ENCODE assay signal across 1 cellular context in the genomic region with DNA sequence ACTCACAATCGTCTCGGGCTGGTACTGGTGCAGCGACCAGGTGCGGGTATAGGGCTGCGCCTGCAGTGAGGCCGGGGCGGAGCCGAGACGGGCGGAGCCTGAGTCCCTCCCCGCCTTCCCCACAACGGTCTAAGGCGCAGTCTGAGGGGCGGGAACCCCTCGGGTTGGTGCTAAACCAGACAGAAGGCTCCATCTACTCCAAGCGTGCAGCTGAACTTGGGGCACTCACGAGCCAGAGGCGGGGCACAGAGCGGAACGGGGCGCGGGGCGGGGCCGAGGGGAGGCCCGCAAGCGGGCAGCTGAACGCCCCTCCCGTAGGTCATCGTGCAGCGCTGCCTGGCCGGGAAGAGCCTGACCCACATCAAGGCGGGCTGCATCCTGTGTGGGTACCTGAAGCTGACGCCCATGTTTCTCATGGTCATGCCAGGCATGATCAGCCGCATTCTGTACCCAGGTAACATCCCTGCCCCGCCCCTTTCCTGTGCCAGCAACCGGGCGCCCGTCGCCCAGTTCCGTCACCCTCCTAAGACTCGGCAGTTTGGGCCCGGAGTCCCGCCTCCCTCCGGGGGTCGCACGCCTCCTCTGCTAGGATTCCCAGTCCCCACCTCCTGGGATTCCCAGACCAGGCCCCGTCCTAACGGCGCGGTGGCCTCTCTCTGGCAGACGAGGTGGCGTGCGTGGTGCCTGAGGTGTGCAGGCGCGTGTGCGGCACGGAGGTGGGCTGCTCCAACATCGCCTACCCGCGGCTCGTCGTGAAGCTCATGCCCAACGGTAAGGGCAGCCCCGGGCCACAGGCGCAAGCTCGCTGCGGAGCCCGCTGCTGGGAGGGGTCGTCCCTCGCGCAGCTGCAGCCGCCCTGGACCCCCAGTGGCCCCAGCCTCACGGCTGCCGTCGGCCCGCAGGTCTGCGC.
TF ChIP-seq lines count a peak whose summit lies in the region.

No MANE protein-coding gene starts in this region.

TF ChIP-seq in WTC11, 78 proteins besides CTCF, POLR2A, EP300 and RAD21 (continued from another document and continues in another):
- TF ChIP-seq, protein P1, sequence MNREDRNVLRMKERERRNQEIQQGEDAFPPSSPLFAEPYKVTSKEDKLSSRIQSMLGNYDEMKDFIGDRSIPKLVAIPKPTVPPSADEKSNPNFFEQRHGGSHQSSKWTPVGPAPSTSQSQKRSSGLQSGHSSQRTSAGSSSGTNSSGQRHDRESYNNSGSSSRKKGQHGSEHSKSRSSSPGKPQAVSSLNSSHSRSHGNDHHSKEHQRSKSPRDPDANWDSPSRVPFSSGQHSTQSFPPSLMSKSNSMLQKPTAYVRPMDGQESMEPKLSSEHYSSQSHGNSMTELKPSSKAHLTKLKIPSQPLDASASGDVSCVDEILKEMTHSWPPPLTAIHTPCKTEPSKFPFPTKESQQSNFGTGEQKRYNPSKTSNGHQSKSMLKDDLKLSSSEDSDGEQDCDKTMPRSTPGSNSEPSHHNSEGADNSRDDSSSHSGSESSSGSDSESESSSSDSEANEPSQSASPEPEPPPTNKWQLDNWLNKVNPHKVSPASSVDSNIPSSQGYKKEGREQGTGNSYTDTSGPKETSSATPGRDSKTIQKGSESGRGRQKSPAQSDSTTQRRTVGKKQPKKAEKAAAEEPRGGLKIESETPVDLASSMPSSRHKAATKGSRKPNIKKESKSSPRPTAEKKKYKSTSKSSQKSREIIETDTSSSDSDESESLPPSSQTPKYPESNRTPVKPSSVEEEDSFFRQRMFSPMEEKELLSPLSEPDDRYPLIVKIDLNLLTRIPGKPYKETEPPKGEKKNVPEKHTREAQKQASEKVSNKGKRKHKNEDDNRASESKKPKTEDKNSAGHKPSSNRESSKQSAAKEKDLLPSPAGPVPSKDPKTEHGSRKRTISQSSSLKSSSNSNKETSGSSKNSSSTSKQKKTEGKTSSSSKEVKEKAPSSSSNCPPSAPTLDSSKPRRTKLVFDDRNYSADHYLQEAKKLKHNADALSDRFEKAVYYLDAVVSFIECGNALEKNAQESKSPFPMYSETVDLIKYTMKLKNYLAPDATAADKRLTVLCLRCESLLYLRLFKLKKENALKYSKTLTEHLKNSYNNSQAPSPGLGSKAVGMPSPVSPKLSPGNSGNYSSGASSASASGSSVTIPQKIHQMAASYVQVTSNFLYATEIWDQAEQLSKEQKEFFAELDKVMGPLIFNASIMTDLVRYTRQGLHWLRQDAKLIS (CRISPR knock-in tag; IDR thresholded peaks at IDR 0.05; ENCODE audit: borderline replicate concordance): no peak
- TF ChIP-seq ZNF423 (CRISPR knock-in tag; IDR thresholded peaks at IDR 0.05): no peak
- TF ChIP-seq NR1H2 (CRISPR knock-in tag; IDR thresholded peaks at IDR 0.05): peak; percentile 66; the same call in 1 of the 2 replicates
- TF ChIP-seq SMAD3 (CRISPR knock-in tag; IDR thresholded peaks at IDR 0.05; ENCODE audit: borderline replicate concordance): peak; percentile 87
- TF ChIP-seq, protein P2, sequence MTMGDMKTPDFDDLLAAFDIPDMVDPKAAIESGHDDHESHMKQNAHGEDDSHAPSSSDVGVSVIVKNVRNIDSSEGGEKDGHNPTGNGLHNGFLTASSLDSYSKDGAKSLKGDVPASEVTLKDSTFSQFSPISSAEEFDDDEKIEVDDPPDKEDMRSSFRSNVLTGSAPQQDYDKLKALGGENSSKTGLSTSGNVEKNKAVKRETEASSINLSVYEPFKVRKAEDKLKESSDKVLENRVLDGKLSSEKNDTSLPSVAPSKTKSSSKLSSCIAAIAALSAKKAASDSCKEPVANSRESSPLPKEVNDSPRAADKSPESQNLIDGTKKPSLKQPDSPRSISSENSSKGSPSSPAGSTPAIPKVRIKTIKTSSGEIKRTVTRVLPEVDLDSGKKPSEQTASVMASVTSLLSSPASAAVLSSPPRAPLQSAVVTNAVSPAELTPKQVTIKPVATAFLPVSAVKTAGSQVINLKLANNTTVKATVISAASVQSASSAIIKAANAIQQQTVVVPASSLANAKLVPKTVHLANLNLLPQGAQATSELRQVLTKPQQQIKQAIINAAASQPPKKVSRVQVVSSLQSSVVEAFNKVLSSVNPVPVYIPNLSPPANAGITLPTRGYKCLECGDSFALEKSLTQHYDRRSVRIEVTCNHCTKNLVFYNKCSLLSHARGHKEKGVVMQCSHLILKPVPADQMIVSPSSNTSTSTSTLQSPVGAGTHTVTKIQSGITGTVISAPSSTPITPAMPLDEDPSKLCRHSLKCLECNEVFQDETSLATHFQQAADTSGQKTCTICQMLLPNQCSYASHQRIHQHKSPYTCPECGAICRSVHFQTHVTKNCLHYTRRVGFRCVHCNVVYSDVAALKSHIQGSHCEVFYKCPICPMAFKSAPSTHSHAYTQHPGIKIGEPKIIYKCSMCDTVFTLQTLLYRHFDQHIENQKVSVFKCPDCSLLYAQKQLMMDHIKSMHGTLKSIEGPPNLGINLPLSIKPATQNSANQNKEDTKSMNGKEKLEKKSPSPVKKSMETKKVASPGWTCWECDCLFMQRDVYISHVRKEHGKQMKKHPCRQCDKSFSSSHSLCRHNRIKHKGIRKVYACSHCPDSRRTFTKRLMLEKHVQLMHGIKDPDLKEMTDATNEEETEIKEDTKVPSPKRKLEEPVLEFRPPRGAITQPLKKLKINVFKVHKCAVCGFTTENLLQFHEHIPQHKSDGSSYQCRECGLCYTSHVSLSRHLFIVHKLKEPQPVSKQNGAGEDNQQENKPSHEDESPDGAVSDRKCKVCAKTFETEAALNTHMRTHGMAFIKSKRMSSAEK (CRISPR knock-in tag; IDR thresholded peaks at IDR 0.05; ENCODE audit: borderline replicate concordance): no peak
- TF ChIP-seq, protein P3, sequence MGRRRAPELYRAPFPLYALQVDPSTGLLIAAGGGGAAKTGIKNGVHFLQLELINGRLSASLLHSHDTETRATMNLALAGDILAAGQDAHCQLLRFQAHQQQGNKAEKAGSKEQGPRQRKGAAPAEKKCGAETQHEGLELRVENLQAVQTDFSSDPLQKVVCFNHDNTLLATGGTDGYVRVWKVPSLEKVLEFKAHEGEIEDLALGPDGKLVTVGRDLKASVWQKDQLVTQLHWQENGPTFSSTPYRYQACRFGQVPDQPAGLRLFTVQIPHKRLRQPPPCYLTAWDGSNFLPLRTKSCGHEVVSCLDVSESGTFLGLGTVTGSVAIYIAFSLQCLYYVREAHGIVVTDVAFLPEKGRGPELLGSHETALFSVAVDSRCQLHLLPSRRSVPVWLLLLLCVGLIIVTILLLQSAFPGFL (CRISPR knock-in tag; IDR thresholded peaks at IDR 0.05; ENCODE audit: borderline replicate concordance): no peak
- TF ChIP-seq E2F5 (CRISPR knock-in tag; IDR thresholded peaks at IDR 0.05): no peak
- no peak for TF ChIP-seq FOXK1 (CRISPR knock-in tag; IDR thresholded peaks at IDR 0.05)
- 0 out of 2 replicates have a peak, but pooled peaks have one; percentile 49 for TF ChIP-seq SMAD4 (CRISPR knock-in tag; IDR thresholded peaks at IDR 0.05)
- no peak for TF ChIP-seq RORB (CRISPR knock-in tag; IDR thresholded peaks at IDR 0.05)
- no peak for TF ChIP-seq GTF2I (CRISPR knock-in tag; conservative IDR thresholded peaks at IDR 0.05)
- TF ChIP-seq ZNF671 (CRISPR knock-in tag; IDR thresholded peaks at IDR 0.05): no peak
- no peak for TF ChIP-seq ATF2 (CRISPR knock-in tag; IDR thresholded peaks at IDR 0.05; ENCODE audit: borderline replicate concordance, low read depth)
- no peak for TF ChIP-seq ZNF121 (CRISPR knock-in tag; IDR thresholded peaks at IDR 0.05)
- TF ChIP-seq ESRRA (CRISPR knock-in tag; IDR thresholded peaks at IDR 0.05; ENCODE audit: borderline replicate concordance): 0 out of 2 replicates have a peak, but pooled peaks have one; percentile 27
- TF ChIP-seq HMGA2 (CRISPR knock-in tag; IDR thresholded peaks at IDR 0.05): no peak
- no peak for TF ChIP-seq GRHL2 (CRISPR knock-in tag; IDR thresholded peaks at IDR 0.05; ENCODE audit: insufficient replicate concordance, severe bottlenecking)
- peak; percentile 81; the same call in 1 of the 2 replicates for TF ChIP-seq ZNF232 (CRISPR knock-in tag; IDR thresholded peaks at IDR 0.05)
- no peak for TF ChIP-seq ETV6 (CRISPR knock-in tag; IDR thresholded peaks at IDR 0.05)
- TF ChIP-seq MXD4 (CRISPR knock-in tag; IDR thresholded peaks at IDR 0.05; ENCODE audit: borderline replicate concordance): no peak
- TF ChIP-seq, protein P4, sequence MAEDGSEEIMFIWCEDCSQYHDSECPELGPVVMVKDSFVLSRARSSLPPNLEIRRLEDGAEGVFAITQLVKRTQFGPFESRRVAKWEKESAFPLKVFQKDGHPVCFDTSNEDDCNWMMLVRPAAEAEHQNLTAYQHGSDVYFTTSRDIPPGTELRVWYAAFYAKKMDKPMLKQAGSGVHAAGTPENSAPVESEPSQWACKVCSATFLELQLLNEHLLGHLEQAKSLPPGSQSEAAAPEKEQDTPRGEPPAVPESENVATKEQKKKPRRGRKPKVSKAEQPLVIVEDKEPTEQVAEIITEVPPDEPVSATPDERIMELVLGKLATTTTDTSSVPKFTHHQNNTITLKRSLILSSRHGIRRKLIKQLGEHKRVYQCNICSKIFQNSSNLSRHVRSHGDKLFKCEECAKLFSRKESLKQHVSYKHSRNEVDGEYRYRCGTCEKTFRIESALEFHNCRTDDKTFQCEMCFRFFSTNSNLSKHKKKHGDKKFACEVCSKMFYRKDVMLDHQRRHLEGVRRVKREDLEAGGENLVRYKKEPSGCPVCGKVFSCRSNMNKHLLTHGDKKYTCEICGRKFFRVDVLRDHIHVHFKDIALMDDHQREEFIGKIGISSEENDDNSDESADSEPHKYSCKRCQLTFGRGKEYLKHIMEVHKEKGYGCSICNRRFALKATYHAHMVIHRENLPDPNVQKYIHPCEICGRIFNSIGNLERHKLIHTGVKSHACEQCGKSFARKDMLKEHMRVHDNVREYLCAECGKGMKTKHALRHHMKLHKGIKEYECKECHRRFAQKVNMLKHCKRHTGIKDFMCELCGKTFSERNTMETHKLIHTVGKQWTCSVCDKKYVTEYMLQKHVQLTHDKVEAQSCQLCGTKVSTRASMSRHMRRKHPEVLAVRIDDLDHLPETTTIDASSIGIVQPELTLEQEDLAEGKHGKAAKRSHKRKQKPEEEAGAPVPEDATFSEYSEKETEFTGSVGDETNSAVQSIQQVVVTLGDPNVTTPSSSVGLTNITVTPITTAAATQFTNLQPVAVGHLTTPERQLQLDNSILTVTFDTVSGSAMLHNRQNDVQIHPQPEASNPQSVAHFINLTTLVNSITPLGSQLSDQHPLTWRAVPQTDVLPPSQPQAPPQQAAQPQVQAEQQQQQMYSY (CRISPR knock-in tag; IDR thresholded peaks at IDR 0.05): no peak
- no peak for TF ChIP-seq ERG (CRISPR knock-in tag; IDR thresholded peaks at IDR 0.05)
- TF ChIP-seq JUN (CRISPR knock-in tag; IDR thresholded peaks at IDR 0.05): peak; percentile 30; the same call in 1 of the 2 replicates
- no peak for TF ChIP-seq CBFB (CRISPR knock-in tag; IDR thresholded peaks at IDR 0.05; ENCODE audit: low read depth)
- TF ChIP-seq, protein P5, sequence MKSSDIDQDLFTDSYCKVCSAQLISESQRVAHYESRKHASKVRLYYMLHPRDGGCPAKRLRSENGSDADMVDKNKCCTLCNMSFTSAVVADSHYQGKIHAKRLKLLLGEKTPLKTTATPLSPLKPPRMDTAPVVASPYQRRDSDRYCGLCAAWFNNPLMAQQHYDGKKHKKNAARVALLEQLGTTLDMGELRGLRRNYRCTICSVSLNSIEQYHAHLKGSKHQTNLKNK (CRISPR knock-in tag; IDR thresholded peaks at IDR 0.05): no peak
- TF ChIP-seq NR2C2 (CRISPR knock-in tag; IDR thresholded peaks at IDR 0.05): no peak
- TF ChIP-seq, protein P6, sequence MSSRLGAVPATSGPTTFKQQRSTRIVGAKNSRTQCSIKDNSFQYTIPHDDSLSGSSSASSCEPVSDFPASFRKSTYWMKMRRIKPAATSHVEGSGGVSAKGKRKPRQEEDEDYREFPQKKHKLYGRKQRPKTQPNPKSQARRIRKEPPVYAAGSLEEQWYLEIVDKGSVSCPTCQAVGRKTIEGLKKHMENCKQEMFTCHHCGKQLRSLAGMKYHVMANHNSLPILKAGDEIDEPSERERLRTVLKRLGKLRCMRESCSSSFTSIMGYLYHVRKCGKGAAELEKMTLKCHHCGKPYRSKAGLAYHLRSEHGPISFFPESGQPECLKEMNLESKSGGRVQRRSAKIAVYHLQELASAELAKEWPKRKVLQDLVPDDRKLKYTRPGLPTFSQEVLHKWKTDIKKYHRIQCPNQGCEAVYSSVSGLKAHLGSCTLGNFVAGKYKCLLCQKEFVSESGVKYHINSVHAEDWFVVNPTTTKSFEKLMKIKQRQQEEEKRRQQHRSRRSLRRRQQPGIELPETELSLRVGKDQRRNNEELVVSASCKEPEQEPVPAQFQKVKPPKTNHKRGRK (CRISPR knock-in tag; IDR thresholded peaks at IDR 0.05; ENCODE audit: borderline replicate concordance): no peak
- peak; percentile 11; the same call in 1 of the 2 replicates for TF ChIP-seq NFE2L1 (CRISPR knock-in tag; IDR thresholded peaks at IDR 0.05)
- TF ChIP-seq IRF1 (CRISPR knock-in tag; IDR thresholded peaks at IDR 0.05): no peak
